In genomic region chr14:23353433-23353780, GRCh38 we compare ENCODE assay signal across 2 cellular contexts.
TF ChIP-seq lines count a peak whose summit lies in the region.

No MANE protein-coding gene starts in this region.

TF ChIP-seq in SK-N-SH, 30 proteins besides CTCF, POLR2A, EP300 and RAD21:
- no peak for TF ChIP-seq FOXM1 (IDR thresholded peaks at IDR 0.05; ENCODE audit: low read depth)
- no peak for TF ChIP-seq NFIC (IDR thresholded peaks at IDR 0.05; ENCODE audit: borderline replicate concordance)
- TF ChIP-seq, protein P1, sequence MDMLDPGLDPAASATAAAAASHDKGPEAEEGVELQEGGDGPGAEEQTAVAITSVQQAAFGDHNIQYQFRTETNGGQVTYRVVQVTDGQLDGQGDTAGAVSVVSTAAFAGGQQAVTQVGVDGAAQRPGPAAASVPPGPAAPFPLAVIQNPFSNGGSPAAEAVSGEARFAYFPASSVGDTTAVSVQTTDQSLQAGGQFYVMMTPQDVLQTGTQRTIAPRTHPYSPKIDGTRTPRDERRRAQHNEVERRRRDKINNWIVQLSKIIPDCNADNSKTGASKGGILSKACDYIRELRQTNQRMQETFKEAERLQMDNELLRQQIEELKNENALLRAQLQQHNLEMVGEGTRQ (IDR thresholded peaks at IDR 0.05; ENCODE audit: borderline replicate concordance, low read depth, low read length) = no peak
- no peak for TF ChIP-seq CHD2 (IDR thresholded peaks at IDR 0.05; ENCODE audit: low read length, partially characterized antibody)
- TF ChIP-seq, protein P2, sequence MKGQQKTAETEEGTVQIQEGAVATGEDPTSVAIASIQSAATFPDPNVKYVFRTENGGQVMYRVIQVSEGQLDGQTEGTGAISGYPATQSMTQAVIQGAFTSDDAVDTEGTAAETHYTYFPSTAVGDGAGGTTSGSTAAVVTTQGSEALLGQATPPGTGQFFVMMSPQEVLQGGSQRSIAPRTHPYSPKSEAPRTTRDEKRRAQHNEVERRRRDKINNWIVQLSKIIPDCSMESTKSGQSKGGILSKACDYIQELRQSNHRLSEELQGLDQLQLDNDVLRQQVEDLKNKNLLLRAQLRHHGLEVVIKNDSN (IDR thresholded peaks at IDR 0.05; ENCODE audit: borderline replicate concordance, low read depth) = no peak
- TF ChIP-seq JUND (IDR thresholded peaks at IDR 0.05) = no peak
- no peak for TF ChIP-seq GATA2 (CRISPR knock-in tag; IDR thresholded peaks at IDR 0.05)
- TF ChIP-seq GABPA (IDR thresholded peaks at IDR 0.05; ENCODE audit: low read depth) = no peak
- TF ChIP-seq YY1 (IDR thresholded peaks at IDR 0.05; ENCODE audit: low read depth) = no peak
- TF ChIP-seq, protein P3, sequence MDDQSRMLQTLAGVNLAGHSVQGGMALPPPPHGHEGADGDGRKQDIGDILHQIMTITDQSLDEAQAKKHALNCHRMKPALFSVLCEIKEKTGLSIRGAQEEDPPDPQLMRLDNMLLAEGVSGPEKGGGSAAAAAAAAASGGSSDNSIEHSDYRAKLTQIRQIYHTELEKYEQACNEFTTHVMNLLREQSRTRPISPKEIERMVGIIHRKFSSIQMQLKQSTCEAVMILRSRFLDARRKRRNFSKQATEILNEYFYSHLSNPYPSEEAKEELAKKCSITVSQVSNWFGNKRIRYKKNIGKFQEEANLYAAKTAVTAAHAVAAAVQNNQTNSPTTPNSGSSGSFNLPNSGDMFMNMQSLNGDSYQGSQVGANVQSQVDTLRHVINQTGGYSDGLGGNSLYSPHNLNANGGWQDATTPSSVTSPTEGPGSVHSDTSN (IDR thresholded peaks at IDR 0.05) = no peak
- no peak for TF ChIP-seq FOXJ3 (CRISPR knock-in tag; IDR thresholded peaks at IDR 0.05)
- no peak for TF ChIP-seq NRF1 (IDR thresholded peaks at IDR 0.05; ENCODE audit: low read depth, low read length)
- no peak for TF ChIP-seq SIN3A (IDR thresholded peaks at IDR 0.05; ENCODE audit: borderline replicate concordance, low read depth, low read length)
- no peak for TF ChIP-seq MAX (IDR thresholded peaks at IDR 0.05; ENCODE audit: low read depth)
- TF ChIP-seq EZH2phosphoT487 (IDR thresholded peaks at IDR 0.05; ENCODE audit: borderline replicate concordance, low read depth) = no peak

TF ChIP-seq in SK-N-SH treated with all-trans-retinoic acid at 6 μM for 48 hours, 23 proteins besides CTCF, POLR2A, EP300 and RAD21:
- TF ChIP-seq CSRNP3 (CRISPR knock-in tag; IDR thresholded peaks at IDR 0.05) (no peak), TCF4 (CRISPR knock-in tag; IDR thresholded peaks at IDR 0.05; ENCODE audit: borderline replicate concordance) (no peak), ZFP3 (CRISPR knock-in tag; IDR thresholded peaks at IDR 0.05) (no peak), ESRRG (CRISPR knock-in tag; IDR thresholded peaks at IDR 0.05) (no peak), CSDC2 (CRISPR knock-in tag; IDR thresholded peaks at IDR 0.05) (no peak), SNAI2 (CRISPR knock-in tag; IDR thresholded peaks at IDR 0.05) (no peak), RARB (CRISPR knock-in tag; IDR thresholded peaks at IDR 0.05) (no peak), ZNF8 (CRISPR knock-in tag; IDR thresholded peaks at IDR 0.05) (no peak), TSHZ2 (CRISPR knock-in tag; IDR thresholded peaks at IDR 0.05) (no peak)
- TF ChIP-seq, protein P4, sequence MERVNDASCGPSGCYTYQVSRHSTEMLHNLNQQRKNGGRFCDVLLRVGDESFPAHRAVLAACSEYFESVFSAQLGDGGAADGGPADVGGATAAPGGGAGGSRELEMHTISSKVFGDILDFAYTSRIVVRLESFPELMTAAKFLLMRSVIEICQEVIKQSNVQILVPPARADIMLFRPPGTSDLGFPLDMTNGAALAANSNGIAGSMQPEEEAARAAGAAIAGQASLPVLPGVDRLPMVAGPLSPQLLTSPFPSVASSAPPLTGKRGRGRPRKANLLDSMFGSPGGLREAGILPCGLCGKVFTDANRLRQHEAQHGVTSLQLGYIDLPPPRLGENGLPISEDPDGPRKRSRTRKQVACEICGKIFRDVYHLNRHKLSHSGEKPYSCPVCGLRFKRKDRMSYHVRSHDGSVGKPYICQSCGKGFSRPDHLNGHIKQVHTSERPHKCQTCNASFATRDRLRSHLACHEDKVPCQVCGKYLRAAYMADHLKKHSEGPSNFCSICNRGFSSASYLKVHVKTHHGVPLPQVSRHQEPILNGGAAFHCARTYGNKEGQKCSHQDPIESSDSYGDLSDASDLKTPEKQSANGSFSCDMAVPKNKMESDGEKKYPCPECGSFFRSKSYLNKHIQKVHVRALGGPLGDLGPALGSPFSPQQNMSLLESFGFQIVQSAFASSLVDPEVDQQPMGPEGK (CRISPR knock-in tag; IDR thresholded peaks at IDR 0.05; ENCODE audit: borderline replicate concordance) = no peak
- TF ChIP-seq, protein P5, sequence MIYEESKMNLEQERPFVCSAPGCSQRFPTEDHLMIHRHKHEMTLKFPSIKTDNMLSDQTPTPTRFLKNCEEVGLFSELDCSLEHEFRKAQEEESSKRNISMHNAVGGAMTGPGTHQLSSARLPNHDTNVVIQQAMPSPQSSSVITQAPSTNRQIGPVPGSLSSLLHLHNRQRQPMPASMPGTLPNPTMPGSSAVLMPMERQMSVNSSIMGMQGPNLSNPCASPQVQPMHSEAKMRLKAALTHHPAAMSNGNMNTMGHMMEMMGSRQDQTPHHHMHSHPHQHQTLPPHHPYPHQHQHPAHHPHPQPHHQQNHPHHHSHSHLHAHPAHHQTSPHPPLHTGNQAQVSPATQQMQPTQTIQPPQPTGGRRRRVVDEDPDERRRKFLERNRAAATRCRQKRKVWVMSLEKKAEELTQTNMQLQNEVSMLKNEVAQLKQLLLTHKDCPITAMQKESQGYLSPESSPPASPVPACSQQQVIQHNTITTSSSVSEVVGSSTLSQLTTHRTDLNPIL (CRISPR knock-in tag; IDR thresholded peaks at IDR 0.05; ENCODE audit: low read depth) = no peak
